8 cellular contexts compared by ENCODE assay signal in the genomic region with DNA sequence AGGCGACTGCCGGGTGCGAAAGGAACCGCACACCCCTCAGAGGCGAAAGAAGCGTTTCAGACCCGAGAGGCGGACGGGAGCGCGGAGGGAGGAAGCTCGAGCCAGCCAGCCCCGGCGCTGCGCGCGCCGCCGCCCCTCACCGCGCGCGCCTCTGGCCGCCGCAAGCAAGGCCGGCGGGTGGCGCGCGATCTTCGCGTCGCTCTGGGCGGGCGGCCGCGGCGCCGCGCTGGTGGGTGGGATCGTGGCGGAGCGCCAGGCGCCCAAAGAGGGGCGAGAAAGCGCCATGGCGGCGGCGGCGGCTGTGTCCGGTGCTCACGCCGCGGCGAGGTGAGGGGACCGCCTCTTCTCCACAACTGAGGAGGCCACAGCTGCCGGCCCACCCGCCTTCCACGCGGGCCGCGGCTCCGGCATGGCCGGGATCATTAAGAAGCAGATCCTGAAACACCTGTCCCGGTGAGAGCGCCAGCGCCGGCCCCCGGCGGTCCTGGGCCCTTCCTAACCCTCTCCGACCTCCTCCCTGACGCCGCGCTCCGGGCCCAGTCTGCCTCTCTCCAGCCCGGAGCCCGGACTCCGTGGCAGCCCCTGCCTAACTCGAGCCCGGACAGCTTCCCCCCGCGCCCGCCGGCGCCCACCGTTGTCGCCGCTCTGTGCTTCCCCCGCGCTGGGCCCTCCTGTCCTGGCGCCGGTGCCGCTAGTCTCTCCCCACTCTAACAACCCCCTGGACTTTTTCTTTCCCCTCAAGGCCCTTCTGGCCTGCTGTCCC. TPM values are rescaled to one million over a fixed set of nuclear protein-coding genes. Genes with fewer than 3 reads are reported as not detected.
A peak's percentile ranks its signal among the peaks of the same experiment; 100 is the strongest.
DNase-seq lines count a peak whose midpoint lies in the region; ATAC-seq and TF ChIP-seq lines count a peak whose summit lies in the region.

Gene BLTP3A, plus strand, starts transcription at position 242 of the 763 bp plus-strand sequence. Its CDS starts 168 bp downstream, at position 410.

- DNase-seq in GM04504 (ENCODE audit: low read depth) (peak; percentile 35), NAMALWA (ENCODE audit: low spot score) (peak; percentile 89), SW 1271 (lab: John Stamatoyannopoulos, UW) (peak; percentile 27 to 67), adipocyte (ENCODE audit: low read depth) (peak; percentile 90), heart right ventricle (peak; percentile 65 to 83), posterior vena cava (ENCODE audit: low spot score) (peak; percentile 92), upper lobe of left lung (peak; percentile 73 to 97)

- no peaks in the 10 kb centered on the region for H3K27me3 ChIP-seq in adipocyte (replicated peaks; ENCODE audit: control insufficient read depth, insufficient read depth, low read length)
- H3K27me3 ChIP-seq in heart right ventricle, result no peaks in the 10 kb centered on the region
- H3K27me3 ChIP-seq in upper lobe of left lung, result no peaks in the 10 kb centered on the region

- no peak for TF ChIP-seq CTCF in HEK293 (tag by site-specific recombination; IDR thresholded peaks at IDR 0.05)
- peak in 2 of 9 donors; percentile 20 to 24 for TF ChIP-seq CTCF in heart right ventricle (IDR thresholded peaks at IDR 0.05)
- peak in 5 of 6 experiments; percentile 24 to 56 (median 35) for TF ChIP-seq CTCF in upper lobe of left lung (IDR thresholded peaks at IDR 0.05)

- H3K27ac ChIP-seq in HEK293 (ENCODE audit: extremely low read depth, low read depth, low read length) (peak within 1 kb of the TSS; percentile 96), heart right ventricle (peak within 1 kb of the TSS; percentile 82 to 98 (median 97)), upper lobe of left lung (peak within 1 kb of the TSS; percentile 94 to 97 (median 96))

- CTCF ChIA-PET in HEK293 (lab: Yijun Ruan, JAX), result interaction anchor here (0.6 to 2.2 kb wide), 9 partner anchors 13 to 219 kb away, joined by 3 to 6 read pairs (median 3); partner anchors contain the start of gene ANKS1A

- peak within 1 kb of the TSS; percentile 98 for H3K9ac ChIP-seq in adipocyte (ENCODE audit: low read length)

- TF ChIP-seq EP300 in upper lobe of left lung (IDR thresholded peaks at IDR 0.05), result no peak

- POLR2A ChIA-PET in HEK293 (lab: Yijun Ruan, JAX), result interaction anchor here (0.6 to 2.8 kb wide), 15 partner anchors 9 to 321 kb away, joined by 3 to 25 read pairs (median 3); partner anchors contain the start of genes ANKS1A, ILRUN, SNRPC and TAF11

- peak within 1 kb of the TSS; percentile 98 for H3K4me3 ChIP-seq in HEK293 (ENCODE audit: low read depth, low read length)
- peak within 1 kb of the TSS; percentile 92 for H3K4me3 ChIP-seq in adipocyte (ENCODE audit: low read length)
- H3K4me3 ChIP-seq in heart right ventricle, result peak within 1 kb of the TSS; percentile 77 to 99 (median 96)
- H3K4me3 ChIP-seq in upper lobe of left lung, result peak within 1 kb of the TSS; percentile 59 to 95 (median 92)

- H3K36me3 ChIP-seq in HEK293 (ENCODE audit: control insufficient read depth in 2 of 2, insufficient read depth in 1 of 2, low read length in 2 of 2) (no peaks in the 10 kb centered on the region; a peak in 1 of 3 replicates), adipocyte (ENCODE audit: control insufficient read depth, insufficient read depth, low read length, severe bottlenecking) (no peaks in the 10 kb centered on the region), heart right ventricle (no peaks in the 10 kb centered on the region), upper lobe of left lung (no peaks in the 10 kb centered on the region)

- no peaks in the 10 kb centered on the region for H3K9me3 ChIP-seq in HEK293 (ENCODE audit: control insufficient read depth, insufficient read depth, low read depth, low read length)
- H3K9me3 ChIP-seq in adipocyte (ENCODE audit: control insufficient read depth, low read length), result no peaks in the 10 kb centered on the region
- peaks cover 0 to 4% (median 0%) of the 10 kb centered on the region in 11 donors for H3K9me3 ChIP-seq in heart right ventricle
- no peaks in the 10 kb centered on the region for H3K9me3 ChIP-seq in upper lobe of left lung

- 0 to 1% methylated on average over 84 to 92 of the region's 93 CpGs for WGBS in heart right ventricle, 2 donors
- WGBS in upper lobe of left lung, 2 donors, result 1% methylated on average over 31 to 53 of the region's 93 CpGs

- H3K4me1 ChIP-seq in HEK293 (ENCODE audit: control insufficient read depth, insufficient read depth, low read length) (peaks cover 8% of the 10 kb centered on the region; the same call in 1 of the 2 replicates), adipocyte (ENCODE audit: control insufficient read depth, insufficient read depth, low read length) (peaks cover 32% of the 10 kb centered on the region), heart right ventricle (peaks cover 4 to 38% (median 21%) of the 10 kb centered on the region in 9 donors), upper lobe of left lung (peaks cover 15 to 28% (median 15%) of the 10 kb centered on the region in 4 donors)

- peak in 3 of 4 donors; percentile 30 to 60 (median 59) for TF ChIP-seq POLR2A in upper lobe of left lung (IDR thresholded peaks at IDR 0.05)

- intact Hi-C loops in heart right ventricle (cut with DNase I) (loop anchor here in 2 of 10 donors (1.0 to 5.0 kb wide), 3 partner anchors 31 to 96 kb away; partner anchors contain the start of genes SNRPC (in 1 of the 2) and TAF11 (in 1 of the 2)), posterior vena cava (cut with DNase I) (no loop called here)

- ATAC-seq in heart right ventricle, result peak; percentile 90 to 96 (median 94)
- ATAC-seq in upper lobe of left lung (ENCODE audit: low FRiP score in 2 of 2), result peak; percentile 88 to 97

TF ChIP-seq in HEK293, 187 proteins besides CTCF, POLR2A, EP300 and RAD21 (continues in another document):
- TF ChIP-seq, protein P1, sequence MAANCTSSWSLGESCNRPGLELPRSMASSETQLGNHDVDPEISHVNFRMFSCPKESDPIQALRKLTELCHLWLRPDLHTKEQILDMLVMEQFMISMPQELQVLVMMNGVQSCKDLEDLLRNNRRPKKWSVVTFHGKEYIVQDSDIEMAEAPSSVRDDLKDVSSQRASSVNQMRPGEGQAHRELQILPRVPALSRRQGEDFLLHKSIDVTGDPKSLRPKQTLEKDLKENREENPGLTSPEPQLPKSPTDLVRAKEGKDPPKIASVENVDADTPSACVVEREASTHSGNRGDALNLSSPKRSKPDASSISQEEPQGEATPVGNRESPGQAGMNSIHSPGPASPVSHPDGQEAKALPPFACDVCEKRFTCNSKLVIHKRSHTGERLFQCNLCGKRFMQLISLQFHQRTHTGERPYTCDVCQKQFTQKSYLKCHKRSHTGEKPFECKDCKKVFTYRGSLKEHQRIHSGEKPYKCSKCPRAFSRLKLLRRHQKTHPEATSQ (tag by site-specific recombination; IDR thresholded peaks at IDR 0.05), result peak; percentile 46; the same call in 1 of the 2 replicates
- TF ChIP-seq ZNF2 (tag by site-specific recombination; IDR thresholded peaks at IDR 0.05) (peak; percentile 30), GLIS2 (tag by site-specific recombination; IDR thresholded peaks at IDR 0.05) (peak; percentile 91), GLIS1 (tag by site-specific recombination; IDR thresholded peaks at IDR 0.05) (peak; percentile 84), INSM2 (tag by site-specific recombination; IDR thresholded peaks at IDR 0.05) (peak; percentile 29; the same call in 1 of the 2 replicates), ZBTB11 (tag by site-specific recombination; conservative IDR thresholded peaks at IDR 0.05; ENCODE audit: low read depth) (peak; percentile 71; the same call in 1 of the 2 replicates), ZBTB8A (tag by site-specific recombination; IDR thresholded peaks at IDR 0.05) (peak; percentile 90)
- TF ChIP-seq, protein P2, sequence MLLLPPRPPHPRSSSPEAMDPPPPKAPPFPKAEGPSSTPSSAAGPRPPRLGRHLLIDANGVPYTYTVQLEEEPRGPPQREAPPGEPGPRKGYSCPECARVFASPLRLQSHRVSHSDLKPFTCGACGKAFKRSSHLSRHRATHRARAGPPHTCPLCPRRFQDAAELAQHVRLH (tag by site-specific recombination; IDR thresholded peaks at IDR 0.05), result peak; percentile 2; the same call in 1 of the 2 replicates

RNA-seq across cellular contexts. Expression of gene BLTP3A, which starts in this region (rescaled TPM):
- total RNA-seq in heart right ventricle (10 to 100 TPM; 18.0 to 25.0 (median 21.2) TPM), posterior vena cava (10 to 100 TPM in 1 of 2 donors, 1 to 10 TPM in 1; 8.0 to 11.2 TPM), upper lobe of left lung (10 to 100 TPM; 10.5 to 23.0 (median 17.9) TPM)
- 1 to 10 TPM; 4.1 to 4.5 TPM for polyA plus RNA-seq in heart right ventricle

Comparison
In these comparisons a context has a peak if more than half of its experiments do, and no peak if none do; other contexts are left out.
1. Peak in every context shown above with its lines: DNase-seq, ATAC-seq, H3K4me3 ChIP-seq and H3K27ac ChIP-seq.
2. DNase-seq: peak in every context shown above with its lines; median percentile 92 in posterior vena cava; 90 in adipocyte; 89 in NAMALWA; 85 in upper lobe of left lung; 74 in heart right ventricle; 47 in SW 1271; 35 in GM04504.